Comparison of ENCODE assay signal across 27 cellular contexts in genomic region chr20:62637521-62638054, GRCh38.
"Had no signal": no experiment of that assay in that cellular context is flagged by ENCODE, and none has a peak within 500 bp of the region (broad histone marks: within the 10 kb centered on the region; RNA-seq: fewer than 3 reads in every experiment).

No MANE protein-coding gene starts in this region.

- H3K27ac ChIP-seq: neural progenitor cell, neutrophil, pancreas, psoas muscle, skin epidermis, spleen, stomach, thoracic aorta, thyroid gland, tibial nerve, upper lobe of right lung, uterus had no signal

- H3K9me3 Mint-ChIP-seq: natural killer cell; nephron; neural progenitor cell; stimulated activated effector memory CD8-positive, alpha-beta T cell treated with anti-CD3 and anti-CD28 coated beads, Interleukin-12 subunit alpha, Interleukin-12 subunit beta, amount 100 ng/mL, for 72 hours; stimulated activated naive B cell treated with anti-CD40 and anti-IgM and Interleukin-4, amounts not matched to agents 10 μg/mL and 1 μg/mL and 100 μg/mL, for 72 hours; stimulated activated naive CD8-positive, alpha-beta T cell treated with anti-CD3 and anti-CD28 coated beads, Interleukin-15, Interleukin-2, amounts not matched to agents 100 ng/mL and 50 ng/mL, for 24 hours; type B pancreatic cell had no signal

- H3K36me3 Mint-ChIP-seq: naive thymus-derived CD4-positive, alpha-beta T cell; natural killer cell; neural progenitor cell; stimulated activated effector memory CD8-positive, alpha-beta T cell treated with anti-CD3 and anti-CD28 coated beads, Interleukin-12 subunit alpha, Interleukin-12 subunit beta, amount 100 ng/mL, for 72 hours; stimulated activated naive B cell treated with anti-CD40 and anti-IgM and Interleukin-4, amounts not matched to agents 10 μg/mL and 1 μg/mL and 100 μg/mL, for 72 hours; type B pancreatic cell had no signal

- H3K9me3 ChIP-seq: neutrophil, pancreas, psoas muscle, spleen, stomach, thoracic aorta, thyroid gland, tibial nerve, upper lobe of right lung, uterus had no signal

- H3K9ac ChIP-seq: neural progenitor cell had no signal

- H3K4me2 ChIP-seq: neural progenitor cell had no signal

- H3K36me3 ChIP-seq: neural progenitor cell, neutrophil, pancreas, spleen, stomach, thoracic aorta, thyroid gland, tibial nerve, upper lobe of right lung, uterus had no signal

- H2AFZ ChIP-seq: neural progenitor cell had no signal

- H3K4me3 ChIP-seq: neural progenitor cell, pancreas, psoas muscle, skin epidermis, smooth muscle cell, spleen, stomach, thoracic aorta, thyroid gland, tibial nerve, upper lobe of right lung, uterus had no signal

- H3K27me3 ChIP-seq: pancreas had no signal

- DNase-seq: naive thymus-derived CD4-positive, alpha-beta T cell; natural killer cell; nucleus accumbens; psoas muscle; spleen; stimulated activated CD4-positive, alpha-beta T cell treated with anti-CD3 and anti-CD28 coated beads, Interleukin-12 subunit alpha, Interleukin-12 subunit beta, amount 100 ng/mL, for 4 hours; stimulated activated CD4-positive, alpha-beta T cell treated with anti-CD3 and anti-CD28 coated beads, Interleukin-1b, Interleukin-23, amount 100 ng/mL, for 48 hours; stimulated activated CD4-positive, alpha-beta T cell treated with anti-CD3 and anti-CD28 coated beads, Interleukin-4, amount 100 ng/mL, for 1 hour; stimulated activated CD4-positive, alpha-beta T cell treated with anti-CD3 and anti-CD28 coated beads, Interleukin-4, amount 100 ng/mL, for 4 hours; stimulated activated naive B cell treated with anti-CD40 and anti-IgM and Interleukin-4, amounts not matched to agents 10 μg/mL and 1 μg/mL and 100 μg/mL, for 72 hours; stimulated activated naive CD4-positive, alpha-beta T cell treated with Interleukin-2 at 50 U/mL for 16 hours; stomach; thyroid gland; upper lobe of right lung; uterus had no signal

- H3K27ac Mint-ChIP-seq: naive thymus-derived CD4-positive, alpha-beta T cell; natural killer cell; nephron; neural progenitor cell; progenitor cell of endocrine pancreas; stimulated activated effector memory CD8-positive, alpha-beta T cell treated with anti-CD3 and anti-CD28 coated beads, Interleukin-12 subunit alpha, Interleukin-12 subunit beta, amount 100 ng/mL, for 72 hours; stimulated activated naive B cell treated with anti-CD40 and anti-IgM and Interleukin-4, amounts not matched to agents 10 μg/mL and 1 μg/mL and 100 μg/mL, for 72 hours; stimulated activated naive CD8-positive, alpha-beta T cell treated with anti-CD3 and anti-CD28 coated beads, Interleukin-15, Interleukin-2, amounts not matched to agents 100 ng/mL and 50 ng/mL, for 24 hours; type B pancreatic cell had no signal

- H3K4me3 Mint-ChIP-seq: naive thymus-derived CD4-positive, alpha-beta T cell; natural killer cell; nephron; stimulated activated effector memory CD8-positive, alpha-beta T cell treated with anti-CD3 and anti-CD28 coated beads, Interleukin-12 subunit alpha, Interleukin-12 subunit beta, amount 100 ng/mL, for 72 hours; stimulated activated naive B cell treated with anti-CD40 and anti-IgM and Interleukin-4, amounts not matched to agents 10 μg/mL and 1 μg/mL and 100 μg/mL, for 72 hours; stimulated activated naive CD8-positive, alpha-beta T cell treated with anti-CD3 and anti-CD28 coated beads, Interleukin-15, Interleukin-2, amounts not matched to agents 100 ng/mL and 50 ng/mL, for 24 hours; type B pancreatic cell had no signal
